ENCODE assay signal across 9 cellular contexts in genomic region chr1:159214149-159214760, GRCh38. TPM values are rescaled to one million over a fixed set of nuclear protein-coding genes. Genes with fewer than 3 reads are reported as not detected.
A peak's percentile ranks its signal among the peaks of the same experiment; 100 is the strongest.
DNase-seq lines count a peak whose midpoint lies in the region; ATAC-seq and TF ChIP-seq lines count a peak whose summit lies in the region.
"Had no signal": no experiment of that assay in that cellular context is flagged by ENCODE, and none has a peak within 500 bp of the region (broad histone marks: within the 10 kb centered on the region; RNA-seq: fewer than 3 reads in every experiment).

No MANE protein-coding gene starts in this region.

- H3K36me3 ChIP-seq in fibroblast of lung (ENCODE audit: control insufficient read depth, insufficient read depth, low read length) (no peaks in the 10 kb centered on the region), ovary (no peaks in the 10 kb centered on the region)

- TF ChIP-seq CTCF in fibroblast of lung (conservative IDR thresholded peaks at IDR 0.05 in 1 of 2, IDR thresholded peaks at IDR 0.05 in 1 of 2; ENCODE audit: low read depth in 1 of 2, low read length in 2 of 2) (peak; percentile 94), ovary (IDR thresholded peaks at IDR 0.05) (peak in 2 of 3 donors; percentile 21 to 40)

- no peak overlapping the region for H3K9ac ChIP-seq in fibroblast of lung (ENCODE audit: insufficient read depth, low read length)

- no peak overlapping the region for H2AFZ ChIP-seq in fibroblast of lung (ENCODE audit: low read length)

- DNase-seq in COLO668 (lab: John Stamatoyannopoulos, UW; ENCODE audit: unreplicated experiment) (peak; percentile 22), NCI-H1105 (lab: John Stamatoyannopoulos, UW) (peak; percentile 53), fibroblast of lung (ENCODE audit: low read depth in 2 of 2) (peak; percentile 21 to 35), ovary (peak in 1 of 5 donors; percentile 23), H4 (ENCODE audit: low spot score) (no peak), putamen (ENCODE audit: low spot score) (no peak)
- peak; percentile 16 for DNase-seq in activated CD4-positive, alpha-beta T cell treated with anti-CD3 and anti-CD28 coated beads, Interleukin-2, amount 50 U/mL, for 1 hour

- WGBS in ovary, 3 donors, result 2 to 4% (median 4%) methylated on average over 5 of the region's 5 CpGs

- no peak overlapping the region for H3K27ac ChIP-seq in fibroblast of lung (ENCODE audit: insufficient read depth, low read length)
- H3K27ac ChIP-seq in ovary, result no peak overlapping the region
- H3K27ac ChIP-seq: skin epidermis had no signal

- intact Hi-C loops in ovary (cut with DNase I), result loop anchor here in 1 of 4 donors (5.0 kb wide), 1 partner anchor 52 kb away; no protein-coding TSS in a partner anchor

- H3K79me2 ChIP-seq in fibroblast of lung (ENCODE audit: control insufficient read depth, insufficient read depth, low read length), result no peaks in the 10 kb centered on the region

- H3K4me2 ChIP-seq in fibroblast of lung (ENCODE audit: extremely low read depth, insufficient read depth, low read length), result no peak overlapping the region

- no peaks in the 10 kb centered on the region for H3K27me3 ChIP-seq in fibroblast of lung (ENCODE audit: control insufficient read depth, insufficient read depth, low read length)
- no peaks in the 10 kb centered on the region for H3K27me3 ChIP-seq in ovary

- no peaks in the 10 kb centered on the region for H3K9me3 ChIP-seq in fibroblast of lung (ENCODE audit: control insufficient read depth, insufficient read depth, low read depth, low read length)
- no peaks in the 10 kb centered on the region for H3K9me3 ChIP-seq in ovary

- no peak for TF ChIP-seq EP300 in ovary (IDR thresholded peaks at IDR 0.05)

- ATAC-seq in GM19328 (IDR thresholded peaks at IDR 0.05; ENCODE audit: unreplicated experiment), result peak; percentile 57

- no peaks in the 10 kb centered on the region for H4K20me1 ChIP-seq in fibroblast of lung (ENCODE audit: control insufficient read depth, extremely low read depth, insufficient read depth, low read length)

- H3K4me1 ChIP-seq in fibroblast of lung (ENCODE audit: control insufficient read depth, extremely low read depth, insufficient read depth, low read length) (no peaks in the 10 kb centered on the region), ovary (ENCODE audit: insufficient read depth) (no peaks in the 10 kb centered on the region)

- no peak overlapping the region for H3K4me3 ChIP-seq in fibroblast of lung (replicated peaks in 1 of 4; ENCODE audit: control extremely low read depth in 1 of 4, insufficient read depth in 1 of 4, low read depth in 3 of 4, low read length in 4 of 4)
- no peak overlapping the region for H3K4me3 ChIP-seq in ovary
- H3K4me3 ChIP-seq: skin epidermis had no signal

- no peak for TF ChIP-seq POLR2A in ovary (IDR thresholded peaks at IDR 0.05)

RNA-seq across cellular contexts. Expression of gene ACKR1, which starts 9.6 kb away (rescaled TPM):
- not detected in 2 replicates for total RNA-seq in fibroblast of lung
- polyA plus RNA-seq in fibroblast of lung, result not detected in 2 replicates
- polyA plus RNA-seq in fibroblast of lung (2012), result not detected in 2 replicates
- not detected in 2 replicates for polyA minus RNA-seq in fibroblast of lung (ENCODE audit: low replicate concordance)
- 10 to 100 TPM in 6 of 7 donors, 1 to 10 TPM in 1; 5.6 to 43.0 (median 20.7) TPM for total RNA-seq in ovary
- polyA plus RNA-seq in ovary, result 10 to 100 TPM; 36.2 to 41.9 TPM
- total RNA-seq in H4 (2014; rRNA removed; shearing (Covaris generic)), result not detected in 2 replicates

RNA-seq across cellular contexts. Expression of gene CADM3, which starts 42.8 kb away (rescaled TPM):
- total RNA-seq in fibroblast of lung (2.1 TPM in 1 of 2 replicates, not detected in the other), ovary (1 to 10 TPM in 3 of 7 donors, under 1 TPM in 2, not detected in 2; 0.17 to 2.7 (median 1.5) TPM)
- polyA plus RNA-seq in fibroblast of lung (not detected in 2 replicates), ovary (10 to 100 TPM in 1 of 2 donors, under 1 TPM in 1; 0.75 to 13.8 TPM)
- polyA plus RNA-seq in fibroblast of lung (2012), result not detected in 2 replicates
- not detected in 2 replicates for polyA minus RNA-seq in fibroblast of lung (ENCODE audit: low replicate concordance)
- 6.4 and 10.1 TPM in 2 replicates for total RNA-seq in H4 (2014; rRNA removed; shearing (Covaris generic))

Comparison
In these comparisons a context has a peak if more than half of its experiments do, and no peak if none do; other contexts are left out.
1. DNase-seq: peak in COLO668 (single experiment), NCI-H1105 (single experiment), activated CD4-positive, alpha-beta T cell treated with anti-CD3 and anti-CD28 coated beads, Interleukin-2, amount 50 U/mL, for 1 hour (single experiment) and fibroblast of lung (2 of 2); none in H4 (single experiment) and putamen (single experiment).